10 cellular contexts compared by ENCODE assay signal in genomic region chr10:3774018-3774813, GRCh38. TPM values are rescaled to one million over a fixed set of nuclear protein-coding genes. Genes with fewer than 3 reads are reported as not detected.
DNase-seq lines count a peak whose midpoint lies in the region; ATAC-seq and TF ChIP-seq lines count a peak whose summit lies in the region.
"Had no signal": no experiment of that assay in that cellular context is flagged by ENCODE, and none has a peak within 500 bp of the region (broad histone marks: within the 10 kb centered on the region; RNA-seq: fewer than 3 reads in every experiment).

No MANE protein-coding gene starts in this region.

- H3K4me3 Mint-ChIP-seq in memory B cell: no peak overlapping the region
- H3K4me3 Mint-ChIP-seq in T-helper 2 cell treated with Interferon-gamma antibody and Interleukin-4, amounts not matched to agents 5 μg/mL and 100 μg/mL, for 36 hours: no peak overlapping the region

- no peaks in the 10 kb centered on the region for H3K9me3 Mint-ChIP-seq in memory B cell
- H3K9me3 Mint-ChIP-seq in T-helper 2 cell treated with Interferon-gamma antibody and Interleukin-4, amounts not matched to agents 5 μg/mL and 100 μg/mL, for 36 hours: no peaks in the 10 kb centered on the region

- peaks cover 14% of the 10 kb centered on the region for H3K4me1 Mint-ChIP-seq in memory B cell
- H3K4me1 Mint-ChIP-seq in T-helper 2 cell treated with Interferon-gamma antibody and Interleukin-4, amounts not matched to agents 5 μg/mL and 100 μg/mL, for 36 hours (ENCODE audit: low read depth): peaks cover 40% of the 10 kb centered on the region

- ATAC-seq in Right ventricle myocardium inferior (no peak), memory B cell (ENCODE audit: low read depth) (no peak), GM21717 (IDR thresholded peaks at IDR 0.05; ENCODE audit: unreplicated experiment) (no peak)

- no peaks in the 10 kb centered on the region for H3K27me3 ChIP-seq in right atrium auricular region

- no peaks in the 10 kb centered on the region for H3K27me3 Mint-ChIP-seq in memory B cell
- no peaks in the 10 kb centered on the region for H3K27me3 Mint-ChIP-seq in T-helper 2 cell treated with Interferon-gamma antibody and Interleukin-4, amounts not matched to agents 5 μg/mL and 100 μg/mL, for 36 hours (ENCODE audit: low read depth)

- H3K4me3 ChIP-seq in right atrium auricular region: no peak overlapping the region

- H3K4me1 ChIP-seq in right atrium auricular region: peaks cover 0 to 45% of the 10 kb centered on the region in 2 donors

- TF ChIP-seq CTCF in right atrium auricular region (IDR thresholded peaks at IDR 0.05): no peak

- DNase-seq in right atrium auricular region (ENCODE audit: low spot score) (no peak), Right ventricle myocardium inferior (ENCODE audit: missing footprints) (no peak), memory B cell (ENCODE audit: low spot score in 2 of 2) (no peak), NCI-H526 treated with DMSO at 0.1 percent for 48 hours (lab: John Stamatoyannopoulos, UW) (no peak), RKO (ENCODE audit: low spot score) (no peak)
- no peak for DNase-seq in T-helper 2 cell treated with Interferon-gamma antibody and Interleukin-4, amounts not matched to agents 5 μg/mL and 100 μg/mL, for 36 hours (ENCODE audit: low spot score)
- DNase-seq: C1 segment of cervical spinal cord, NCI-H774 had no signal

- peak overlapping the region; percentile 100 for H3K27ac Mint-ChIP-seq in memory B cell
- H3K27ac Mint-ChIP-seq in T-helper 2 cell treated with Interferon-gamma antibody and Interleukin-4, amounts not matched to agents 5 μg/mL and 100 μg/mL, for 36 hours: no peak overlapping the region

- peak overlapping the region; percentile 100 for H3K27ac ChIP-seq in right atrium auricular region
- H3K27ac ChIP-seq in cingulate gyrus (ENCODE audit: low read depth, low read length): peak overlapping the region; percentile 67

- H3K9me3 ChIP-seq in right atrium auricular region: no peaks in the 10 kb centered on the region

- peaks cover 25% of the 10 kb centered on the region for H3K36me3 Mint-ChIP-seq in memory B cell
- H3K36me3 Mint-ChIP-seq in T-helper 2 cell treated with Interferon-gamma antibody and Interleukin-4, amounts not matched to agents 5 μg/mL and 100 μg/mL, for 36 hours (ENCODE audit: low read depth): peaks cover 49% of the 10 kb centered on the region

- intact Hi-C loops in Right ventricle myocardium inferior (cut with DNase I): no loop called here

- peaks cover 42% of the 10 kb centered on the region for H3K36me3 ChIP-seq in right atrium auricular region

RNA-seq across cellular contexts. Expression of gene KLF6, which starts 10.8 kb away (rescaled TPM):
- 10 to 100 TPM; 29.1 to 44.7 TPM for total RNA-seq in right atrium auricular region
- total RNA-seq in Right ventricle myocardium inferior: 68.4 TPM
